7 cellular contexts compared by ENCODE assay signal in genomic region chr1:18475234-18475633, GRCh38. TPM values are rescaled to one million over a fixed set of nuclear protein-coding genes. Genes with fewer than 3 reads are reported as not detected.
"Had no signal": no experiment of that assay in that cellular context is flagged by ENCODE, and none has a peak within 500 bp of the region (broad histone marks: within the 10 kb centered on the region; RNA-seq: fewer than 3 reads in every experiment).

No MANE protein-coding gene starts in this region.

- H3K9ac ChIP-seq: GM23248 had no signal

- H3K27ac ChIP-seq: GM23248, HL-60 had no signal

- H3K27ac Mint-ChIP-seq: IgD-negative memory B cell had no signal

- ATAC-seq: HepG2 had no signal

- H3K9me3 Mint-ChIP-seq: H9 had no signal

- H3K4me3 ChIP-seq: GM23248 had no signal

- DNase-seq: GM23248, H9, HCEC 1CT, KBM-7 had no signal

- H3K4me3 Mint-ChIP-seq: H9 had no signal

RNA-seq across cellular contexts. Expression of gene KLHDC7A, which starts 5.5 kb away (rescaled TPM):
- total RNA-seq: GM23248 had no signal
